ENCODE assay signal across 8 cellular contexts in the genomic region with DNA sequence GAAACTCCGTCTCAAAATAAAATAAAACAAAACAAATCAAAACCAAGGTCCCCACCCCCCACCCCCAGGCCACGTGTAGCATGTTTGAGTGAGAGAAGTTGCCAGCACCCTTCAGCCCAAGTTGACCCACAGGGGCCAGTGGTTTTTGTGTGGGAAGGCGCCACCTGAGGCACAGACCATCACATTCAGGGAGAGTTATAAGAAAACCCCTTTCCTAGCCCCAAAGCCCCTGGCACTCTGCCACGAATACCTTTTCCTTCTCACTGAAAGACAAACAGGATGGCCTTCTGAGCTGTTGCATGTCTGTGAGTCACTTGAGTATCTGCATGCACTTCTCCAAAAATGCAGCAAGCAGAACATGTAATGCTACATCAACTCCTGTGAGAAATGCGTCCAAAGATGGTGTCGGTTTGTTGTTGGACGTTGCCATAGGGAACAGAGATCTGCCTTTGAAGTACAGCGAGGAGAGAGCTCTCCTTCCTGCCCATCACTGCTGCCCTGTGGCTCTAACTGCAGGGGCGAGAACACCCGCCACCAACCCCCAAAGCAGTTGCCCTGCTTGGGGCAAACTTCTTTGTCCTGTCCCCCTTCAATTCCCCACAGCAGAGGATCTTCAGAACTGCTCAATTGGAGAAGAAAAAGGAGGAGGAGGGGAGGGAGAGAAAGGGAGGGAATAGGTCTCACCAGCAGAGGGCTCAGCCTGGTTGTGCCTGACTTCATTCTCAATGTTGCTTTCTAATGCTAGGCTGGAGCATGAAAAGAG. TPM values are rescaled to one million over a fixed set of nuclear protein-coding genes. Genes with fewer than 3 reads are reported as not detected.
A peak's percentile ranks its signal among the peaks of the same experiment; 100 is the strongest.
DNase-seq lines count a peak whose midpoint lies in the region; ATAC-seq and TF ChIP-seq lines count a peak whose summit lies in the region.

No MANE protein-coding gene starts in this region.

- ATAC-seq in HG02973 (IDR thresholded peaks at IDR 0.05; ENCODE audit: unreplicated experiment), result peak; percentile 33
- peak; percentile 73 to 80 (median 75) for ATAC-seq in right lobe of liver

- no peak overlapping the region for H3K4me3 ChIP-seq in coronary artery
- no peak overlapping the region for H3K4me3 ChIP-seq in right lobe of liver

- TF ChIP-seq CTCF in coronary artery (IDR thresholded peaks at IDR 0.05) (peak; percentile 65), right lobe of liver (IDR thresholded peaks at IDR 0.05) (peak; percentile 67 to 78 (median 70))

- intact Hi-C loops in right lobe of liver (cut with DNase I), result loop anchor here (5.0 to 10.0 kb wide), 2 partner anchors 140 to 143 kb away; no protein-coding TSS in a partner anchor

- DNase-seq in NCI-H1417 (lab: John Stamatoyannopoulos, UW), result peak; percentile 36 to 71 (median 54)
- no peak for DNase-seq in NCI-H1417 treated with DMSO at 0.1 percent for 48 hours (lab: John Stamatoyannopoulos, UW)
- DNase-seq in NCI-H446 (lab: John Stamatoyannopoulos, UW), result peak; percentile 42 to 74
- peak; percentile 60 to 64 for DNase-seq in activated CD4-positive, alpha-beta T cell treated with anti-CD3 and anti-CD28 coated beads for 4 hours
- DNase-seq in coronary artery (ENCODE audit: low spot score), result no peak
- no peak for DNase-seq in right lobe of liver
- DNase-seq in stimulated activated CD8-positive, alpha-beta memory T cell treated with anti-CD3 and anti-CD28 coated beads, Interleukin-12 subunit alpha, Interleukin-12 subunit beta, amount 100 ng/mL, for 4 hours (ENCODE audit: low read depth), result peak; percentile 25

- no peak for TF ChIP-seq POLR2A in right lobe of liver (IDR thresholded peaks at IDR 0.05)

- no peaks in the 10 kb centered on the region for H3K9me3 ChIP-seq in right lobe of liver

- H3K4me1 ChIP-seq in right lobe of liver, result peaks cover 0 to 4% (median 0%) of the 10 kb centered on the region in 4 donors

- no peaks in the 10 kb centered on the region for H3K27me3 ChIP-seq in right lobe of liver

- no peaks in the 10 kb centered on the region for H3K36me3 ChIP-seq in right lobe of liver

- WGBS in right lobe of liver (ENCODE audit: insufficient coverage, low coverage, low lambda C conversion rate, missing lambda C conversion rate), result 29% methylated on average over 5 of the region's 10 CpGs

- no peak overlapping the region for H3K27ac ChIP-seq in coronary artery
- no peak overlapping the region for H3K27ac ChIP-seq in right lobe of liver

RNA-seq across cellular contexts. Expression of gene TRAF3, which starts 2.7 kb away (rescaled TPM):
- total RNA-seq in right lobe of liver, result 10 to 100 TPM in 1 of 6 experiments, 1 to 10 TPM in 5; 5.6 to 10.5 (median 8.3) TPM

Comparison
In these comparisons a context has a peak if more than half of its experiments do, and no peak if none do; other contexts are left out.
1. DNase-seq: peak in NCI-H1417 (3 of 3), NCI-H446 (2 of 2), activated CD4-positive, alpha-beta T cell treated with anti-CD3 and anti-CD28 coated beads for 4 hours (2 of 2) and stimulated activated CD8-positive, alpha-beta memory T cell treated with anti-CD3 and anti-CD28 coated beads, Interleukin-12 subunit alpha, Interleukin-12 subunit beta, amount 100 ng/mL, for 4 hours (single experiment); none in NCI-H1417 treated with DMSO at 0.1 percent for 48 hours (single experiment), coronary artery (single experiment) and right lobe of liver (0 of 3).